Comparison of ENCODE assay signal across 23 cellular contexts in genomic region chr16:84540194-84540593, GRCh38. TPM values are rescaled to one million over a fixed set of nuclear protein-coding genes. Genes with fewer than 3 reads are reported as not detected.
DNase-seq lines count a peak whose midpoint lies in the region; ATAC-seq, FAIRE-seq and TF ChIP-seq lines count a peak whose summit lies in the region.
"Had no signal": no experiment of that assay in that cellular context is flagged by ENCODE, and none has a peak within 500 bp of the region (broad histone marks: within the 10 kb centered on the region; RNA-seq: fewer than 3 reads in every experiment).

No MANE protein-coding gene starts in this region.

- no peak for TF ChIP-seq RAD21 in K562 (CRISPR knock-in tag; conservative IDR thresholded peaks at IDR 0.05 in 1 of 2, IDR thresholded peaks at IDR 0.05 in 1 of 2)

- H3K36me3 Mint-ChIP-seq in activated CD8-positive, alpha-beta memory T cell treated with anti-CD3 and anti-CD28 coated beads, Interleukin-2, amount 10 ng/mL, durations not matched to agents 7 days and 5 days = peaks cover 40% of the 10 kb centered on the region
- no peaks in the 10 kb centered on the region for H3K36me3 Mint-ChIP-seq in neural progenitor cell
- H3K36me3 Mint-ChIP-seq in HFFc6 (ENCODE audit: low read depth) = no peaks in the 10 kb centered on the region
- H3K36me3 Mint-ChIP-seq: CD8-positive, alpha-beta T cell had no signal

- no peak for TF ChIP-seq POLR2A in K562 (conservative IDR thresholded peaks at IDR 0.05)

- no peak for FAIRE-seq in K562 (lab: Jason Lieb, UNC)
- FAIRE-seq: A204.1, D721Med, GM12878, GM18507, H54 had no signal

- H3K4me2 ChIP-seq in K562 (ENCODE audit: insufficient read depth, low read length) = no peak overlapping the region
- H3K4me2 ChIP-seq in neural progenitor cell = no peak overlapping the region
- H3K4me2 ChIP-seq: BLaER1 had no signal

- H3K27me3 ChIP-seq in K562 (ENCODE audit: control insufficient read depth in 2 of 2, insufficient read depth in 2 of 2, low read length in 2 of 2) (peaks cover 0 to 3% of the 10 kb centered on the region in 2 experiments; a peak in 2 of 5 replicates), neural progenitor cell (no peaks in the 10 kb centered on the region)

- no peak overlapping the region for H3K4me3 Mint-ChIP-seq in activated CD8-positive, alpha-beta memory T cell treated with anti-CD3 and anti-CD28 coated beads, Interleukin-2, amount 10 ng/mL, durations not matched to agents 7 days and 5 days
- H3K4me3 Mint-ChIP-seq in neural progenitor cell = no peak overlapping the region
- no peak overlapping the region for H3K4me3 Mint-ChIP-seq in HFFc6
- H3K4me3 Mint-ChIP-seq: B cell; CD4-positive, CD25-positive, alpha-beta regulatory T cell; CD8-positive, alpha-beta T cell had no signal

- no TSS peak for BruUV-seq in K562 (replicated peaks; lab: Mats Ljungman, UMichigan)

- in situ Hi-C loops in K562 (cut with MboI) = no loop called here

- intact Hi-C loops in K562 (cut with micrococcal nuclease) = no loop called here

- H3F3A ChIP-seq in neural progenitor cell (ENCODE audit: low read depth) = peaks cover 26% of the 10 kb centered on the region

- DNase-seq in activated CD8-positive, alpha-beta memory T cell treated with anti-CD3 and anti-CD28 coated beads, Interleukin-2, amount 10 ng/mL, durations not matched to agents 7 days and 5 days = no peak
- DNase-seq in activated CD8-positive, alpha-beta memory T cell treated with anti-CD3 and anti-CD28 coated beads, Interleukin-2, amount 50 U/mL, for 48 hours = no peak
- DNase-seq in K562 (ENCODE audit: extremely low read depth in 1 of 4, low spot score in 3 of 4) (no peak), neural progenitor cell (ENCODE audit: low spot score) (no peak), cerebellar cortex (ENCODE audit: low spot score) (no peak), HFFc6 (no peak)
- DNase-seq: CD4-positive, CD25-positive, alpha-beta regulatory T cell; CD8-positive, alpha-beta T cell; DMS 273 treated with DMSO at 0.1 percent for 48 hours; DMS79; EL; GDM1; GOT3 had no signal

- H3K4me1 ChIP-seq in K562 (replicated peaks in 1 of 2; ENCODE audit: control insufficient read depth in 2 of 2, insufficient read depth in 2 of 2, low read length in 2 of 2) (peaks cover 25 to 52% of the 10 kb centered on the region in 2 experiments), neural progenitor cell (peaks cover 38% of the 10 kb centered on the region)

- peak overlapping the region; percentile 1 for H3K27ac Mint-ChIP-seq in activated CD8-positive, alpha-beta memory T cell treated with anti-CD3 and anti-CD28 coated beads, Interleukin-2, amount 10 ng/mL, durations not matched to agents 7 days and 5 days
- peak overlapping the region; percentile 17 for H3K27ac Mint-ChIP-seq in neural progenitor cell
- H3K27ac Mint-ChIP-seq in HFFc6 = no peak overlapping the region
- H3K27ac Mint-ChIP-seq: B cell; CD4-positive, CD25-positive, alpha-beta regulatory T cell; CD8-positive, alpha-beta T cell had no signal

- peak overlapping the region; percentile 47; the same call in 1 of the 2 replicates for H2AFZ ChIP-seq in K562 (ENCODE audit: low read depth, low read length)
- H2AFZ ChIP-seq in neural progenitor cell (replicated peaks) = no peak overlapping the region

- POLR2A ChIA-PET in K562 (lab: Yijun Ruan, JAX) = interaction anchor here (0.9 to 3.0 kb wide), 3 partner anchors 9 to 24 kb away, joined by 3 to 10 read pairs (median 4); no protein-coding TSS in a partner anchor

- ATAC-seq in activated CD8-positive, alpha-beta memory T cell treated with anti-CD3 and anti-CD28 coated beads, Interleukin-2, amount 10 ng/mL, durations not matched to agents 7 days and 5 days = no peak
- ATAC-seq in K562 = no peak
- ATAC-seq: CD8-positive, alpha-beta T cell; GM12878 had no signal

- no peak overlapping the region for H3K27ac ChIP-seq in K562 (ENCODE audit: extremely low read depth, low read depth, low read length)
- H3K27ac ChIP-seq in neural progenitor cell = no peak overlapping the region
- H3K27ac ChIP-seq: 22Rv1, BLaER1, C4-2B had no signal

- H3K9me1 ChIP-seq in K562 (ENCODE audit: control insufficient read depth, insufficient read depth, low read length) = no peaks in the 10 kb centered on the region

- H4K20me1 ChIP-seq in K562 (replicated peaks; ENCODE audit: control insufficient read depth, insufficient read depth, low read length) (no peaks in the 10 kb centered on the region), neural progenitor cell (ENCODE audit: low read depth) (no peaks in the 10 kb centered on the region)
- H4K20me1 ChIP-seq: BLaER1 had no signal

- 82% methylated on average over 4 of the region's 4 CpGs for WGBS in K562 (ENCODE audit: insufficient coverage, low coverage, missing lambda C conversion rate)

- no peak overlapping the region for H3K9ac ChIP-seq in K562 (ENCODE audit: insufficient read depth in 1 of 2, low read depth in 2 of 2, low read length in 2 of 2)
- H3K9ac ChIP-seq in neural progenitor cell = no peak overlapping the region
- H3K9ac ChIP-seq: BLaER1 had no signal

- peaks cover 31% of the 10 kb centered on the region for H3K4me1 Mint-ChIP-seq in activated CD8-positive, alpha-beta memory T cell treated with anti-CD3 and anti-CD28 coated beads, Interleukin-2, amount 10 ng/mL, durations not matched to agents 7 days and 5 days
- peaks cover 69% of the 10 kb centered on the region for H3K4me1 Mint-ChIP-seq in neural progenitor cell
- H3K4me1 Mint-ChIP-seq in HFFc6 (ENCODE audit: low read depth) = peaks cover 22% of the 10 kb centered on the region

- H3K9me3 ChIP-seq in K562 (replicated peaks; ENCODE audit: control insufficient read depth, insufficient read depth, low read depth, low read length) (peaks cover 4% of the 10 kb centered on the region; the same call in 1 of the 2 replicates), neural progenitor cell (ENCODE audit: low read depth) (no peaks in the 10 kb centered on the region)
- H3K9me3 ChIP-seq: BLaER1, HAP-1 had no signal

- CTCF ChIA-PET in activated CD8-positive, alpha-beta memory T cell treated with anti-CD3 and anti-CD28 coated beads, Interleukin-2, amount 10 ng/mL, durations not matched to agents 7 days and 5 days (lab: Charles Lee) = interaction anchor here (1.1 to 1.6 kb wide), 5 partner anchors 10 to 83 kb away, joined by 3 to 7 read pairs (median 3); no protein-coding TSS in a partner anchor
- CTCF ChIA-PET in K562 (lab: Yijun Ruan, JAX; ENCODE audit: low intra/inter-chr PET ratio) = no interaction called here

- TF ChIP-seq CTCF in K562 (IDR thresholded peaks at IDR 0.05 in 2 of 3, conservative IDR thresholded peaks at IDR 0.05 in 1 of 3; ENCODE audit: insufficient read depth in 2 of 3, low read depth in 1 of 3, low read length in 3 of 3) = no peak
- TF ChIP-seq CTCF in neural progenitor cell (IDR thresholded peaks at IDR 0.05) = no peak
- TF ChIP-seq CTCF in HFFc6 (IDR thresholded peaks at IDR 0.05) = no peak

- H3K36me3 ChIP-seq in K562 (ENCODE audit: control insufficient read depth, insufficient read depth, low read length) (no peaks in the 10 kb centered on the region), neural progenitor cell (no peaks in the 10 kb centered on the region)
- H3K36me3 ChIP-seq: BLaER1, HAP-1 had no signal

- H3K4me3 ChIP-seq in K562 = no peak overlapping the region
- no peak overlapping the region for H3K4me3 ChIP-seq in neural progenitor cell
- H3K4me3 ChIP-seq: BLaER1, GM12878, HAP-1 had no signal

- H3K27me3 Mint-ChIP-seq in activated CD8-positive, alpha-beta memory T cell treated with anti-CD3 and anti-CD28 coated beads, Interleukin-2, amount 10 ng/mL, durations not matched to agents 7 days and 5 days = no peaks in the 10 kb centered on the region
- peaks cover 3% of the 10 kb centered on the region for H3K27me3 Mint-ChIP-seq in neural progenitor cell (ENCODE audit: insufficient read depth, low read depth)
- H3K27me3 Mint-ChIP-seq in HFFc6 (ENCODE audit: insufficient read depth) = no peaks in the 10 kb centered on the region; the same call in none of the 2 replicates

- H3K9me3 Mint-ChIP-seq in activated CD8-positive, alpha-beta memory T cell treated with anti-CD3 and anti-CD28 coated beads, Interleukin-2, amount 10 ng/mL, durations not matched to agents 7 days and 5 days (ENCODE audit: low read depth) = no peaks in the 10 kb centered on the region
- H3K9me3 Mint-ChIP-seq in neural progenitor cell (peaks cover 2% of the 10 kb centered on the region), HFFc6 (no peaks in the 10 kb centered on the region)
- H3K9me3 Mint-ChIP-seq: CD4-positive, CD25-positive, alpha-beta regulatory T cell; CD8-positive, alpha-beta T cell had no signal

- H3K79me2 ChIP-seq in K562 (ENCODE audit: control insufficient read depth, insufficient read depth, low read length) = no peaks in the 10 kb centered on the region
- no peaks in the 10 kb centered on the region for H3K79me2 ChIP-seq in neural progenitor cell (ENCODE audit: low read depth)

- TF ChIP-seq EP300 in K562 (IDR thresholded peaks at IDR 0.05; ENCODE audit: low read length) = no peak

TF ChIP-seq in K562, 482 proteins besides CTCF, POLR2A, EP300 and RAD21 (continues in another document):
- no peak for TF ChIP-seq ZNF133 (CRISPR knock-in tag; IDR thresholded peaks at IDR 0.05)

RNA-seq across cellular contexts. Expression of gene MEAK7, which starts 35.7 kb away (rescaled TPM):
- 10 to 100 TPM; 37.9 to 73.9 TPM for total RNA-seq in activated CD8-positive, alpha-beta memory T cell treated with anti-CD3 and anti-CD28 coated beads, Interleukin-2, amount 10 ng/mL, durations not matched to agents 7 days and 5 days
- 28.0 and 31.3 TPM in 2 replicates for total RNA-seq in K562 (2011; cell fraction: chromatin; rRNA removed; ENCODE audit: low replicate concordance)
- 15.3 and 17.1 TPM in 2 replicates for total RNA-seq in K562 (2011; cell fraction: nucleolus; rRNA removed)
- 20.8 and 27.1 TPM in 2 replicates for total RNA-seq in K562 (2011; cell fraction: nucleoplasm; rRNA removed)
- 6.1 and 7.8 TPM in 2 replicates for total RNA-seq in K562 (2014; rRNA removed)
- 5.2 and 5.6 TPM in 2 replicates for total RNA-seq in K562 (2014; rRNA removed; fragmentation: Illumina TruSeq; extraction: Trizol)
- total RNA-seq in K562 (2015; rRNA removed; fragmentation: Illumina TruSeq; extraction: Trizol) = 6.5 and 6.6 TPM in 2 replicates
- total RNA-seq in K562 (2021) = 9.8 and 10.0 TPM in 2 replicates
- 13.2 and 14.5 TPM in 2 replicates for polyA plus RNA-seq in K562 (2011; rRNA removed)
- polyA plus RNA-seq in K562 (2011; cell fraction: cytosol; rRNA removed) = 10.5 and 17.4 TPM in 2 replicates
- polyA plus RNA-seq in K562 (2011; cell fraction: nucleus; rRNA removed) = 10.3 and 11.5 TPM in 2 replicates
- polyA plus RNA-seq in K562 (2012) = 7.7 and 9.3 TPM in 2 replicates
- polyA plus RNA-seq in K562 (2014; fragmentation: Illumina TruSeq; extraction: Trizol) = 8.7 and 8.8 TPM in 2 replicates
- 1 to 10 TPM; 1.4 to 1.8 TPM for polyA plus RNA-seq in K562 (2014; fragmentation: Nextera tagmentation; extraction: Ambion mirVana)
- polyA plus RNA-seq in K562 (2014; rRNA removed) = 6.2 and 6.3 TPM in 2 replicates
- polyA minus RNA-seq in K562 (2011; rRNA and poly(A)+ RNA removed) = 14.5 and 17.2 TPM in 2 replicates
- polyA minus RNA-seq in K562 (2011; cell fraction: cytosol; rRNA and poly(A)+ RNA removed) = 9.0 and 11.2 TPM in 2 replicates
- polyA minus RNA-seq in K562 (2011; cell fraction: nucleus; rRNA and poly(A)+ RNA removed) = 7.8 and 14.0 TPM in 2 replicates
- 18.4 and 22.5 TPM in 2 replicates for total RNA-seq in neural progenitor cell (ENCODE audit: low replicate concordance)
- 10 to 100 TPM; 45.6 to 57.3 (median 50.8) TPM for total RNA-seq in HFFc6 (2021; fragmentation: NEBNext Ultra II Directional; extraction: Animal tissue kit (Norgen Biotek cat#: 25700))
